Comparison of ENCODE assay signal across 16 cellular contexts in the genomic region with DNA sequence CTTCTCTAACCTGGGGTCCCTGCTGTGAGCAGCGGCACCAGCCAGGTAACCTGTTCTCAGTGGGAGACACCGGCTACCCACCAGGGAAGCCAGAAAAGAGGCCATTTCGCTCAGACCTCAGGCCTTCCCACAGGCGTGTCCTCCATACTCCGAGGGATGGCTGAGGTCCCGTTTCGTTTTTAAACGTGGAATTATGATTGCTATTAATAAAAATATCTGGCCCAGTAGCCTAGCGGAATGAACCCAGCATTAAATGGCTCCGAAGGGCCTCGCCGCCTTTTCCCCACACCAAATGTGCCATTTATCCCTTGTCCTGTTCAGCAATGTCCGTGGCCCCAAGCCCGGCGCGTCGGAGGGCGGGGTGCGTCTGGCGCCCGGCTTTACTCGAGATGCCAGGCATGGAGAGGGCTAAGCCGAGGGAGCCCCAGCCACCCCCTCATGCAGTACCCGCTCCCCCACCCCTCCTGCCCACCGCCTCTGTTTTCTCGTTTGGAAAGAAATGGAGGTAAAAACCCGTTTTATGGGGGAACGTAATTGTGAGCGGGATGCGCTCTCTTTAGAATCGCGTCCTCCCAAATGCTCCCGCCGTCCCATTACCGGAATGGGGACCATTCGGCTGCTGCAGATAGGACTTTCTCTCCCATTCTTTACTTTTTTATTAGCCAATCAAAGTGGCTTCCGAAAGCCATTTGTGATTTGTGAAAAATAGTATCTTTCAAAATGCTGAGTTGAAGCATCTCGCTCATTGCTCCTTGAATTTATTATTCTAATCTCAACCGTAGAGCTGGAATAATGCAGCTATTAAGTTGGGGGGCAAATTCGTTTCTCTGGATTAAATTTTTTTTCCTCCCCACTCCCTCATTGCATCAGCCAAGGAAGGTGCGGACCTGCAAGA. TPM values are rescaled to one million over a fixed set of nuclear protein-coding genes. Genes with fewer than 3 reads are reported as not detected.
DNase-seq lines count a peak whose midpoint lies in the region; ATAC-seq and TF ChIP-seq lines count a peak whose summit lies in the region.
"Had no signal": no experiment of that assay in that cellular context is flagged by ENCODE, and none has a peak within 500 bp of the region (broad histone marks: within the 10 kb centered on the region; RNA-seq: fewer than 3 reads in every experiment).

No MANE protein-coding gene starts in this region.

- CTCF ChIA-PET in AG04449 (lab: Yijun Ruan, JAX) (interaction anchor here (0.7 to 21.3 kb wide), 13 partner anchors 7 to 200 kb away, joined by 3 to 756 read pairs (median 11); a partner anchor contains a TSS), IMR-90 (lab: Yijun Ruan, JAX) (interaction anchor here (0.5 to 0.9 kb wide), 2 partner anchors 177 to 298 kb away, joined by 3 to 4 read pairs; no protein-coding TSS in a partner anchor)

- no peak for DNase-seq in AG04449 (ENCODE audit: low read depth, low spot score)
- no peak for DNase-seq in IMR-90
- DNase-seq in effector memory CD8-positive, alpha-beta T cell, result no peak
- no peak for DNase-seq in nephron progenitor cell
- no peak for DNase-seq in kidney glomerular epithelial cell (lab: John Stamatoyannopoulos, UW)
- DNase-seq in trophoblast cell, result no peak
- no peak for DNase-seq in RPMI8226
- DNase-seq: amygdala; C1 segment of cervical spinal cord; colonic mucosa; NCI-H187 treated with DMSO at 0.1 percent for 48 hours; SIG-M5; stimulated activated CD4-positive, alpha-beta T cell treated with anti-CD3 and anti-CD28 coated beads, Interleukin-1b, Interleukin-23, amount 100 ng/mL, for 48 hours had no signal

- H3K79me1 ChIP-seq in IMR-90 (ENCODE audit: low read depth in 1 of 2, low read length in 2 of 2) (no peaks in the 10 kb centered on the region), trophoblast cell (ENCODE audit: low read length) (no peaks in the 10 kb centered on the region)

- no peak overlapping the region for H3K4ac ChIP-seq in IMR-90 (ENCODE audit: low read depth, low read length)
- H3K4ac ChIP-seq in trophoblast cell (ENCODE audit: low read depth, low read length), result no peak overlapping the region

- peaks cover 90% of the 10 kb centered on the region for H3K27me3 ChIP-seq in IMR-90 (ENCODE audit: control insufficient read depth, insufficient read depth, low read length)
- H3K27me3 ChIP-seq in trophoblast cell (ENCODE audit: insufficient read depth, low read length), result peaks cover 84% of the 10 kb centered on the region

- H3K18ac ChIP-seq in IMR-90 (ENCODE audit: low read depth, low read length) (no peak overlapping the region), trophoblast cell (ENCODE audit: low read length) (no peak overlapping the region)

- no peak overlapping the region for H4K12ac ChIP-seq in trophoblast cell (ENCODE audit: low read depth, low read length)

- no peak for TF ChIP-seq CTCF in AG04449 (IDR thresholded peaks at IDR 0.05; ENCODE audit: insufficient read depth, low read length, missing control alignments)
- TF ChIP-seq CTCF in IMR-90 (conservative IDR thresholded peaks at IDR 0.05; ENCODE audit: low read depth, low read length), result no peak
- no peak for TF ChIP-seq CTCF in nephron progenitor cell (IDR thresholded peaks at IDR 0.05)

- no peak overlapping the region for H4K5ac ChIP-seq in IMR-90 (ENCODE audit: low read depth, low read length)

- no peaks in the 10 kb centered on the region for H3K9me1 ChIP-seq in IMR-90 (ENCODE audit: insufficient read depth, low read length)

- H3K23ac ChIP-seq in IMR-90 (ENCODE audit: low read depth, low read length) (no peak overlapping the region), trophoblast cell (ENCODE audit: low read length) (no peak overlapping the region)

- TF ChIP-seq RAD21 in IMR-90 (IDR thresholded peaks at IDR 0.05; ENCODE audit: low read length), result no peak

- no TSS peak for BruUV-seq in IMR-90 (replicated peaks; lab: Mats Ljungman, UMichigan)

- no peak overlapping the region for H3K14ac ChIP-seq in IMR-90 (replicated peaks; ENCODE audit: low read depth, low read length)
- H3K14ac ChIP-seq in trophoblast cell (ENCODE audit: low read length), result no peak overlapping the region

- no peak overlapping the region for H3K56ac ChIP-seq in IMR-90 (ENCODE audit: extremely low read depth, insufficient read depth, low read length)

- TF ChIP-seq POLR2A in IMR-90 (IDR thresholded peaks at IDR 0.05; ENCODE audit: low read depth, low read length), result no peak

- H3K4me1 ChIP-seq in IMR-90 (ENCODE audit: control insufficient read depth, insufficient read depth, low read length), result no peaks in the 10 kb centered on the region
- H3K4me1 ChIP-seq in trophoblast cell (ENCODE audit: control insufficient read depth in 1 of 2, insufficient read depth in 2 of 2, low read length in 2 of 2), result peaks cover 4 to 7% of the 10 kb centered on the region in 2 experiments

- peak overlapping the region; percentile 32 for H2AFZ ChIP-seq in IMR-90 (replicated peaks; ENCODE audit: low read length, poor library complexity)
- H2AFZ ChIP-seq in trophoblast cell (ENCODE audit: insufficient read depth, low read length, poor library complexity), result no peak overlapping the region

- POLR2A ChIA-PET in AG04449 (lab: Yijun Ruan, JAX), result interaction anchor here (0.6 to 4.1 kb wide), 5 partner anchors 9 to 30 kb away, joined by 3 to 14 read pairs (median 3); a partner anchor contains a TSS
- POLR2A ChIA-PET in IMR-90 (lab: Charles Lee; ENCODE audit: unreplicated experiment), result no interaction called here

- H3K27me3 Mint-ChIP-seq in effector memory CD8-positive, alpha-beta T cell, result peaks cover 52 to 70% of the 10 kb centered on the region in 2 donors
- peaks cover 6% of the 10 kb centered on the region for H3K27me3 Mint-ChIP-seq in nephron progenitor cell (ENCODE audit: low read depth, poor library complexity)

- no peaks in the 10 kb centered on the region for H4K20me1 ChIP-seq in IMR-90 (ENCODE audit: insufficient read depth, low read length)

- H3K27ac ChIP-seq in IMR-90 (ENCODE audit: insufficient read depth, low read length), result no peak overlapping the region
- no peak overlapping the region for H3K27ac ChIP-seq in trophoblast cell (ENCODE audit: low read depth, low read length)
- H3K27ac ChIP-seq: colonic mucosa had no signal

- H3K4me1 Mint-ChIP-seq in effector memory CD8-positive, alpha-beta T cell (ENCODE audit: low read depth in 2 of 2), result peaks cover 22 to 30% of the 10 kb centered on the region in 2 donors
- peaks cover 56% of the 10 kb centered on the region for H3K4me1 Mint-ChIP-seq in nephron progenitor cell

- H3K4me3 Mint-ChIP-seq in effector memory CD8-positive, alpha-beta T cell, result peak overlapping the region; percentile 34 to 44
- H3K4me3 Mint-ChIP-seq in nephron progenitor cell, result peak overlapping the region; percentile 91

- no peaks in the 10 kb centered on the region for H3K79me2 ChIP-seq in trophoblast cell (ENCODE audit: control insufficient read depth, insufficient read depth, low read length, poor library complexity)

- H2BK120ac ChIP-seq in IMR-90 (ENCODE audit: low read depth, low read length) (no peak overlapping the region), trophoblast cell (ENCODE audit: insufficient read depth, low read length, poor library complexity) (no peak overlapping the region)

- H3K4me2 ChIP-seq in IMR-90 (ENCODE audit: low read depth, low read length) (peak overlapping the region; percentile 22; the same call in 1 of the 2 replicates), trophoblast cell (ENCODE audit: low read length) (no peak overlapping the region)

- H2AK9ac ChIP-seq in IMR-90 (replicated peaks; ENCODE audit: low read depth, low read length, poor library complexity), result no peak overlapping the region

- peak overlapping the region in 1 of 2 donors; percentile 75 for H3K27ac Mint-ChIP-seq in effector memory CD8-positive, alpha-beta T cell
- H3K27ac Mint-ChIP-seq in nephron progenitor cell, result peak overlapping the region; percentile 97
- H3K27ac Mint-ChIP-seq: progenitor cell of endocrine pancreas had no signal

- H3K9me3 ChIP-seq in IMR-90 (ENCODE audit: control insufficient read depth, insufficient read depth, low read length) (peaks cover 4% of the 10 kb centered on the region), trophoblast cell (ENCODE audit: insufficient read depth, low read depth, low read length) (peaks cover 13% of the 10 kb centered on the region)
- H3K9me3 ChIP-seq: colonic mucosa had no signal

- H2BK5ac ChIP-seq in IMR-90 (ENCODE audit: low read depth, low read length, poor library complexity, severe bottlenecking) (no peak overlapping the region), trophoblast cell (ENCODE audit: low read depth, low read length, poor library complexity) (no peak overlapping the region)

- peak overlapping the region; percentile 52 for H3K4me3 ChIP-seq in AG04449 (ENCODE audit: low read depth, low read length)
- no peak overlapping the region for H3K4me3 ChIP-seq in IMR-90 (ENCODE audit: insufficient read depth, low read depth, low read length)
- H3K4me3 ChIP-seq in trophoblast cell (ENCODE audit: low read depth, low read length), result no peak overlapping the region
- H3K4me3 ChIP-seq: colonic mucosa had no signal

- dilution Hi-C loops in IMR-90 (cut with HindIII; ENCODE audit: low sequenced_read_pairs, unreplicated experiment), result no loop called here

- H2BK12ac ChIP-seq in trophoblast cell (ENCODE audit: low read length), result no peak overlapping the region

- in situ Hi-C loops in IMR-90 (cut with MboI; ENCODE audit: low sequenced_read_pairs), result no loop called here

- WGBS in IMR-90 (ENCODE audit: extremely low coverage in 2 of 2, insufficient read length in 1 of 2), 2 experiments, result no CpG with 5 or more reads among the region's 41 CpGs
- no CpG with 5 or more reads among the region's 41 CpGs for WGBS in trophoblast cell (ENCODE audit: extremely low coverage, insufficient coverage, insufficient read length)

- intact Hi-C loops in IMR-90 (cut with micrococcal nuclease), result no loop called here

- H2BK20ac ChIP-seq in IMR-90 (ENCODE audit: low read depth, low read length), result no peak overlapping the region

- H4K91ac ChIP-seq in IMR-90 (ENCODE audit: insufficient read depth, low read depth, low read length) (no peak overlapping the region), trophoblast cell (ENCODE audit: low read depth, low read length) (no peak overlapping the region)

- no peak overlapping the region for H2AK5ac ChIP-seq in IMR-90 (ENCODE audit: low read depth, low read length)
- no peak overlapping the region for H2AK5ac ChIP-seq in trophoblast cell (ENCODE audit: low read length)

- no peak overlapping the region for H3K9ac ChIP-seq in IMR-90 (ENCODE audit: low read depth, low read length)
- no peak overlapping the region for H3K9ac ChIP-seq in trophoblast cell (ENCODE audit: low read length)

- H3K9me3 Mint-ChIP-seq in effector memory CD8-positive, alpha-beta T cell, result no peaks in the 10 kb centered on the region
- no peaks in the 10 kb centered on the region for H3K9me3 Mint-ChIP-seq in nephron progenitor cell

- H3K36me3 Mint-ChIP-seq in effector memory CD8-positive, alpha-beta T cell (ENCODE audit: insufficient read depth), result peaks cover 31% of the 10 kb centered on the region
- H3K36me3 Mint-ChIP-seq in nephron progenitor cell (ENCODE audit: low read depth), result peaks cover 24% of the 10 kb centered on the region

- no peak overlapping the region for H4K8ac ChIP-seq in IMR-90 (ENCODE audit: low read depth in 2 of 2, low read length in 2 of 2)
- H4K8ac ChIP-seq in trophoblast cell (ENCODE audit: low read depth, low read length), result no peak overlapping the region

- no peak overlapping the region for H2BK15ac ChIP-seq in IMR-90 (ENCODE audit: low read depth, low read length)

- ATAC-seq in IMR-90 (ENCODE audit: low read depth) (no peak), GM19328 (IDR thresholded peaks at IDR 0.05; ENCODE audit: unreplicated experiment) (no peak)
- ATAC-seq in effector memory CD8-positive, alpha-beta T cell (replicated peaks), result no peak

- H3K36me3 ChIP-seq in IMR-90 (ENCODE audit: control insufficient read depth, insufficient read depth, low read length) (no peaks in the 10 kb centered on the region), trophoblast cell (ENCODE audit: control insufficient read depth in 1 of 2, insufficient read depth in 2 of 2, low read length in 2 of 2) (no peaks in the 10 kb centered on the region)
- H3K36me3 ChIP-seq: colonic mucosa had no signal

RNA-seq across cellular contexts. Expression of a gene that starts 5.8 kb away (rescaled TPM):
- 0.18 and 0.28 TPM in 2 replicates for total RNA-seq in IMR-90 (2012; rRNA removed)
- 1.3 and 1.4 TPM in 2 replicates for polyA plus RNA-seq in IMR-90 (2012; rRNA removed)
- 0.71 and 0.99 TPM in 2 replicates for polyA plus RNA-seq in IMR-90 (2012; cell fraction: cytosol; rRNA removed)
- polyA plus RNA-seq in IMR-90 (2012; cell fraction: nucleus; rRNA removed; ENCODE audit: low replicate concordance), result 0.24 and 0.28 TPM in 2 replicates
- polyA plus RNA-seq in trophoblast cell (2013), result 0.05 and 0.06 TPM in 2 replicates
- total RNA-seq: colonic mucosa, lung microvascular endothelial cell, progenitor cell of endocrine pancreas had no signal

RNA-seq across cellular contexts. Expression of a gene that starts 13.7 kb away (rescaled TPM):
- not detected in 2 replicates for total RNA-seq in IMR-90 (2012; rRNA removed)
- polyA plus RNA-seq in IMR-90 (2012; rRNA removed), result 1.1 TPM in 2 replicates
- polyA plus RNA-seq in IMR-90 (2012; cell fraction: cytosol; rRNA removed), result 0.34 and 0.99 TPM in 2 replicates
- polyA plus RNA-seq in IMR-90 (2012; cell fraction: nucleus; rRNA removed; ENCODE audit: low replicate concordance), result 2.4 and 3.6 TPM in 2 replicates
- polyA plus RNA-seq in trophoblast cell (2013), result 0.10 and 0.25 TPM in 2 replicates
- total RNA-seq: lung microvascular endothelial cell had no signal

RNA-seq across cellular contexts. Expression of a gene that starts 14.6 kb away (rescaled TPM):
- not detected in 2 replicates for total RNA-seq in IMR-90 (2012; rRNA removed)
- polyA plus RNA-seq in IMR-90 (2012; rRNA removed), result 0.13 and 0.26 TPM in 2 replicates
- 0.41 and 0.46 TPM in 2 replicates for polyA plus RNA-seq in IMR-90 (2012; cell fraction: cytosol; rRNA removed)
- 0.13 and 0.21 TPM in 2 replicates for polyA plus RNA-seq in IMR-90 (2012; cell fraction: nucleus; rRNA removed; ENCODE audit: low replicate concordance)
- 0.03 TPM in 1 of 2 replicates, not detected in the other for polyA plus RNA-seq in trophoblast cell (2013)
- total RNA-seq: colonic mucosa, lung microvascular endothelial cell, progenitor cell of endocrine pancreas had no signal

RNA-seq across cellular contexts. Expression of a gene that starts 18.3 kb away (rescaled TPM):
- total RNA-seq in IMR-90 (2012; rRNA removed), result not detected in 2 replicates
- not detected in 2 replicates for polyA plus RNA-seq in IMR-90 (2012; rRNA removed)
- polyA plus RNA-seq in IMR-90 (2012; cell fraction: cytosol; rRNA removed), result 0.02 TPM in 1 of 2 replicates, not detected in the other
- 0.17 and 0.26 TPM in 2 replicates for polyA plus RNA-seq in IMR-90 (2012; cell fraction: nucleus; rRNA removed; ENCODE audit: low replicate concordance)
- not detected in 2 replicates for polyA plus RNA-seq in trophoblast cell (2013)
- total RNA-seq: colonic mucosa, lung microvascular endothelial cell had no signal

RNA-seq across cellular contexts. Expression of a gene that starts 29.6 kb away (rescaled TPM):
- not detected in 2 replicates for total RNA-seq in IMR-90 (2012; rRNA removed)
- polyA plus RNA-seq in IMR-90 (2012; rRNA removed), result 0.15 TPM in 1 of 2 replicates, not detected in the other
- not detected in 2 replicates for polyA plus RNA-seq in IMR-90 (2012; cell fraction: cytosol; rRNA removed)
- not detected in 2 replicates for polyA plus RNA-seq in IMR-90 (2012; cell fraction: nucleus; rRNA removed; ENCODE audit: low replicate concordance)
- polyA plus RNA-seq in trophoblast cell (2013), result 0.03 and 0.04 TPM in 2 replicates
- total RNA-seq: colonic mucosa, lung microvascular endothelial cell, progenitor cell of endocrine pancreas had no signal
